In the genomic region with DNA sequence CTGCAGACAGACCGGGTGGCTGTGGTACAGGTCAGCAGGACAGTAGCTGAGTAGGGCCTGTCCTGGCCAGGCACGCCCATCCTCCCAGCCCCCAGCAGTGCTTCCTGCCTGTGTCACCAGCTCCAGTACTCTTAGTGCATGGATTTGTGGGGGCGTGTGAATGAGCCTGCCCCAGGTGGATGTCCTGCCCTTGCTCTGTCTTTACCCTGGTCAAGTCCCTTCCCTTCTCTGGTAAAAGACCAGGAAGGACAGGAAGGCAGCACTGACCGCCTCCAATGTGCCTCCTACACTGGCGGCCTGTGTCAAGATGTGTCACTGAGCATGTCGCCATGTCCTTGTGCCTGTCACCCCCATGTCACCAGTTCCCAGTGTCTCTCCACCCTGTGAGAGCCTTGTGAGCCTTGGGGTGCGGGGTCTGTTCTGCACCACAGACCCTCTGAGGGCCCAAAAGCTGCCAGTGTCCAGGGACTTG, we compare ENCODE assay signal across 2 cellular contexts.
A peak's percentile ranks its signal among the peaks of the same experiment; 100 is the strongest.
TF ChIP-seq lines count a peak whose summit lies in the region.

No MANE protein-coding gene starts in this region.

TF ChIP-seq in HCT116, 20 proteins besides CTCF, POLR2A, EP300 and RAD21:
- no peak for TF ChIP-seq ZFX (IDR thresholded peaks at IDR 0.05)
- no peak for TF ChIP-seq EZH2phosphoT487 (IDR thresholded peaks at IDR 0.05; ENCODE audit: borderline replicate concordance)
- TF ChIP-seq ELF1 (IDR thresholded peaks at IDR 0.05; ENCODE audit: borderline replicate concordance, low read depth) = no peak
- TF ChIP-seq, protein P1, sequence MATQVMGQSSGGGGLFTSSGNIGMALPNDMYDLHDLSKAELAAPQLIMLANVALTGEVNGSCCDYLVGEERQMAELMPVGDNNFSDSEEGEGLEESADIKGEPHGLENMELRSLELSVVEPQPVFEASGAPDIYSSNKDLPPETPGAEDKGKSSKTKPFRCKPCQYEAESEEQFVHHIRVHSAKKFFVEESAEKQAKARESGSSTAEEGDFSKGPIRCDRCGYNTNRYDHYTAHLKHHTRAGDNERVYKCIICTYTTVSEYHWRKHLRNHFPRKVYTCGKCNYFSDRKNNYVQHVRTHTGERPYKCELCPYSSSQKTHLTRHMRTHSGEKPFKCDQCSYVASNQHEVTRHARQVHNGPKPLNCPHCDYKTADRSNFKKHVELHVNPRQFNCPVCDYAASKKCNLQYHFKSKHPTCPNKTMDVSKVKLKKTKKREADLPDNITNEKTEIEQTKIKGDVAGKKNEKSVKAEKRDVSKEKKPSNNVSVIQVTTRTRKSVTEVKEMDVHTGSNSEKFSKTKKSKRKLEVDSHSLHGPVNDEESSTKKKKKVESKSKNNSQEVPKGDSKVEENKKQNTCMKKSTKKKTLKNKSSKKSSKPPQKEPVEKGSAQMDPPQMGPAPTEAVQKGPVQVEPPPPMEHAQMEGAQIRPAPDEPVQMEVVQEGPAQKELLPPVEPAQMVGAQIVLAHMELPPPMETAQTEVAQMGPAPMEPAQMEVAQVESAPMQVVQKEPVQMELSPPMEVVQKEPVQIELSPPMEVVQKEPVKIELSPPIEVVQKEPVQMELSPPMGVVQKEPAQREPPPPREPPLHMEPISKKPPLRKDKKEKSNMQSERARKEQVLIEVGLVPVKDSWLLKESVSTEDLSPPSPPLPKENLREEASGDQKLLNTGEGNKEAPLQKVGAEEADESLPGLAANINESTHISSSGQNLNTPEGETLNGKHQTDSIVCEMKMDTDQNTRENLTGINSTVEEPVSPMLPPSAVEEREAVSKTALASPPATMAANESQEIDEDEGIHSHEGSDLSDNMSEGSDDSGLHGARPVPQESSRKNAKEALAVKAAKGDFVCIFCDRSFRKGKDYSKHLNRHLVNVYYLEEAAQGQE (IDR thresholded peaks at IDR 0.05; ENCODE audit: low read depth) = no peak
- no peak for TF ChIP-seq EGR1 (IDR thresholded peaks at IDR 0.05; ENCODE audit: low read depth)
- no peak for TF ChIP-seq CBX3 (IDR thresholded peaks at IDR 0.05; ENCODE audit: low read depth)
- TF ChIP-seq FOSL1 (IDR thresholded peaks at IDR 0.05; ENCODE audit: low read depth) = no peak
- no peak for TF ChIP-seq SRF (IDR thresholded peaks at IDR 0.05; ENCODE audit: low read depth)
- TF ChIP-seq, protein P2, sequence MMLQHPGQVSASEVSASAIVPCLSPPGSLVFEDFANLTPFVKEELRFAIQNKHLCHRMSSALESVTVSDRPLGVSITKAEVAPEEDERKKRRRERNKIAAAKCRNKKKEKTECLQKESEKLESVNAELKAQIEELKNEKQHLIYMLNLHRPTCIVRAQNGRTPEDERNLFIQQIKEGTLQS (IDR thresholded peaks at IDR 0.05) = no peak
- no peak for TF ChIP-seq CEBPB (IDR thresholded peaks at IDR 0.05; ENCODE audit: low read depth)
- TF ChIP-seq SIN3A (IDR thresholded peaks at IDR 0.05; ENCODE audit: low read depth) = no peak
- TF ChIP-seq, protein P3, sequence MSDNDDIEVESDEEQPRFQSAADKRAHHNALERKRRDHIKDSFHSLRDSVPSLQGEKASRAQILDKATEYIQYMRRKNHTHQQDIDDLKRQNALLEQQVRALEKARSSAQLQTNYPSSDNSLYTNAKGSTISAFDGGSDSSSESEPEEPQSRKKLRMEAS (IDR thresholded peaks at IDR 0.05) = no peak
- TF ChIP-seq, protein P4, sequence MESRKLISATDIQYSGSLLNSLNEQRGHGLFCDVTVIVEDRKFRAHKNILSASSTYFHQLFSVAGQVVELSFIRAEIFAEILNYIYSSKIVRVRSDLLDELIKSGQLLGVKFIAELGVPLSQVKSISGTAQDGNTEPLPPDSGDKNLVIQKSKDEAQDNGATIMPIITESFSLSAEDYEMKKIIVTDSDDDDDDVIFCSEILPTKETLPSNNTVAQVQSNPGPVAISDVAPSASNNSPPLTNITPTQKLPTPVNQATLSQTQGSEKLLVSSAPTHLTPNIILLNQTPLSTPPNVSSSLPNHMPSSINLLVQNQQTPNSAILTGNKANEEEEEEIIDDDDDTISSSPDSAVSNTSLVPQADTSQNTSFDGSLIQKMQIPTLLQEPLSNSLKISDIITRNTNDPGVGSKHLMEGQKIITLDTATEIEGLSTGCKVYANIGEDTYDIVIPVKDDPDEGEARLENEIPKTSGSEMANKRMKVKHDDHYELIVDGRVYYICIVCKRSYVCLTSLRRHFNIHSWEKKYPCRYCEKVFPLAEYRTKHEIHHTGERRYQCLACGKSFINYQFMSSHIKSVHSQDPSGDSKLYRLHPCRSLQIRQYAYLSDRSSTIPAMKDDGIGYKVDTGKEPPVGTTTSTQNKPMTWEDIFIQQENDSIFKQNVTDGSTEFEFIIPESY (IDR thresholded peaks at IDR 0.05; ENCODE audit: extremely low read depth, insufficient replicate concordance, low read length) = no peak

TF ChIP-seq in WTC11, 78 proteins besides CTCF, POLR2A, EP300 and RAD21:
- TF ChIP-seq NFATC4 (CRISPR knock-in tag; IDR thresholded peaks at IDR 0.05) (peak; percentile 54; the same call in 1 of the 2 replicates), TCF7 (CRISPR knock-in tag; IDR thresholded peaks at IDR 0.05; ENCODE audit: low read depth) (no peak)
